Comparison of ENCODE assay signal across 15 cellular contexts in genomic region chr9:11457809-11458785, GRCh38.
A peak's percentile ranks its signal among the peaks of the same experiment; 100 is the strongest.
DNase-seq lines count a peak whose midpoint lies in the region; FAIRE-seq and TF ChIP-seq lines count a peak whose summit lies in the region.
"Had no signal": no experiment of that assay in that cellular context is flagged by ENCODE, and none has a peak within 500 bp of the region (broad histone marks: within the 10 kb centered on the region; RNA-seq: fewer than 3 reads in every experiment).

No MANE protein-coding gene starts in this region.

- H3K27me3 Mint-ChIP-seq in nephron (ENCODE audit: low read depth): no peaks in the 10 kb centered on the region
- H3K27me3 Mint-ChIP-seq in osteocyte (ENCODE audit: unreplicated experiment): no peaks in the 10 kb centered on the region
- H3K27me3 Mint-ChIP-seq: activated CD8-positive, alpha-beta memory T cell treated with anti-CD3 and anti-CD28 coated beads, Interleukin-2, amount 10 ng/mL, durations not matched to agents 7 days and 5 days; activated naive CD8-positive, alpha-beta T cell treated with anti-CD3 and anti-CD28 coated beads, Interleukin-2, amount 10 ng/mL, durations not matched to agents 7 days and 5 days; dendritic cell treated with granulocyte-macrophage colony-stimulating factor and Interleukin-4, amounts not matched to agents 40 ng/mL and 50 ng/mL, for 4 days had no signal

- peaks cover 44% of the 10 kb centered on the region for H3K4me1 Mint-ChIP-seq in nephron
- H3K4me1 Mint-ChIP-seq in osteocyte (ENCODE audit: unreplicated experiment): peaks cover 5% of the 10 kb centered on the region
- H3K4me1 Mint-ChIP-seq: activated CD8-positive, alpha-beta memory T cell treated with anti-CD3 and anti-CD28 coated beads, Interleukin-2, amount 10 ng/mL, durations not matched to agents 7 days and 5 days; activated naive CD8-positive, alpha-beta T cell treated with anti-CD3 and anti-CD28 coated beads, Interleukin-2, amount 10 ng/mL, durations not matched to agents 7 days and 5 days had no signal

- H3K27ac ChIP-seq in substantia nigra (ENCODE audit: low read depth, low read length, poor library complexity, severe bottlenecking): no peak overlapping the region
- H3K27ac ChIP-seq: 22Rv1, upper lobe of left lung had no signal

- H3K36me3 Mint-ChIP-seq in nephron (ENCODE audit: low read depth) (no peaks in the 10 kb centered on the region), osteocyte (ENCODE audit: unreplicated experiment) (no peaks in the 10 kb centered on the region)
- H3K36me3 Mint-ChIP-seq: activated CD8-positive, alpha-beta memory T cell treated with anti-CD3 and anti-CD28 coated beads, Interleukin-2, amount 10 ng/mL, durations not matched to agents 7 days and 5 days; activated naive CD8-positive, alpha-beta T cell treated with anti-CD3 and anti-CD28 coated beads, Interleukin-2, amount 10 ng/mL, durations not matched to agents 7 days and 5 days had no signal

- peak; percentile 0 for DNase-seq in DMS53 (lab: John Stamatoyannopoulos, UW)
- DNase-seq in DMS53 treated with DMSO at 0.1 percent for 48 hours (lab: John Stamatoyannopoulos, UW; ENCODE audit: unreplicated experiment): no peak
- peak; percentile 69 for DNase-seq in NCI-H2171 (lab: John Stamatoyannopoulos, UW)
- DNase-seq in ecto neural progenitor cell (ENCODE audit: low spot score): peak; percentile 60
- DNase-seq in HTR-8/SVneo (ENCODE audit: insufficient read length, low spot score): no peak
- DNase-seq in osteocyte (ENCODE audit: extremely low spot score, unreplicated experiment): no peak
- no peak for DNase-seq in substantia nigra (lab: John Stamatoyannopoulos, UW)
- DNase-seq: activated CD8-positive, alpha-beta memory T cell treated with anti-CD3 and anti-CD28 coated beads, Interleukin-2, amount 10 ng/mL, durations not matched to agents 7 days and 5 days; activated naive CD8-positive, alpha-beta T cell treated with anti-CD3 and anti-CD28 coated beads, Interleukin-2, amount 10 ng/mL, durations not matched to agents 7 days and 5 days; NCI-H2029; upper lobe of left lung had no signal

- peak overlapping the region in 1 of 3 experiments; percentile 51 for H3K4me3 Mint-ChIP-seq in nephron
- H3K4me3 Mint-ChIP-seq in osteocyte (ENCODE audit: unreplicated experiment): no peak overlapping the region
- H3K4me3 Mint-ChIP-seq: activated CD8-positive, alpha-beta memory T cell treated with anti-CD3 and anti-CD28 coated beads, Interleukin-2, amount 10 ng/mL, durations not matched to agents 7 days and 5 days; activated naive CD8-positive, alpha-beta T cell treated with anti-CD3 and anti-CD28 coated beads, Interleukin-2, amount 10 ng/mL, durations not matched to agents 7 days and 5 days; dendritic cell treated with granulocyte-macrophage colony-stimulating factor and Interleukin-4, amounts not matched to agents 40 ng/mL and 50 ng/mL, for 4 days; neural crest cell had no signal

- H3K27ac Mint-ChIP-seq in nephron (peak overlapping the region; percentile 49 to 88 (median 68)), osteocyte (ENCODE audit: unreplicated experiment) (no peak overlapping the region)
- H3K27ac Mint-ChIP-seq: activated CD8-positive, alpha-beta memory T cell treated with anti-CD3 and anti-CD28 coated beads, Interleukin-2, amount 10 ng/mL, durations not matched to agents 7 days and 5 days; activated naive CD8-positive, alpha-beta T cell treated with anti-CD3 and anti-CD28 coated beads, Interleukin-2, amount 10 ng/mL, durations not matched to agents 7 days and 5 days; dendritic cell treated with granulocyte-macrophage colony-stimulating factor and Interleukin-4, amounts not matched to agents 40 ng/mL and 50 ng/mL, for 4 days had no signal

- FAIRE-seq in HTR-8/SVneo (lab: Jason Lieb, UNC): no peak

- no peak for TF ChIP-seq CTCF in nephron (IDR thresholded peaks at IDR 0.05; ENCODE audit: unreplicated experiment in 3 of 3)
- TF ChIP-seq CTCF in osteocyte (IDR thresholded peaks at IDR 0.05): no peak

- no peaks in the 10 kb centered on the region for H3K9me3 Mint-ChIP-seq in nephron
- peaks cover 7% of the 10 kb centered on the region for H3K9me3 Mint-ChIP-seq in osteocyte (ENCODE audit: unreplicated experiment)
- H3K9me3 Mint-ChIP-seq: activated naive CD8-positive, alpha-beta T cell treated with anti-CD3 and anti-CD28 coated beads, Interleukin-2, amount 10 ng/mL, durations not matched to agents 7 days and 5 days; dendritic cell treated with granulocyte-macrophage colony-stimulating factor and Interleukin-4, amounts not matched to agents 40 ng/mL and 50 ng/mL, for 4 days; neural crest cell had no signal

Comparison
In these comparisons a context has a peak if more than half of its experiments do, and no peak if none do; other contexts are left out.
1. DNase-seq: peak in DMS53 (single experiment), NCI-H2171 (single experiment) and ecto neural progenitor cell (single experiment); none in DMS53 treated with DMSO at 0.1 percent for 48 hours (single experiment), HTR-8/SVneo (single experiment), osteocyte (single experiment) and substantia nigra (0 of 49).